ENCODE assay signal across 17 cellular contexts in genomic region chr16:30087181-30087898, GRCh38. TPM values are rescaled to one million over a fixed set of nuclear protein-coding genes. Genes with fewer than 3 reads are reported as not detected.
DNase-seq lines count a peak whose midpoint lies in the region; ATAC-seq and TF ChIP-seq lines count a peak whose summit lies in the region.
"Had no signal": no experiment of that assay in that cellular context is flagged by ENCODE, and none has a peak within 500 bp of the region (broad histone marks: within the 10 kb centered on the region; RNA-seq: fewer than 3 reads in every experiment).

No MANE protein-coding gene starts in this region.

- peaks cover 0 to 50% (median 15%) of the 10 kb centered on the region in 4 donors for H3K4me1 ChIP-seq in tibial nerve
- peaks cover 0 to 14% (median 7%) of the 10 kb centered on the region in 4 donors for H3K4me1 ChIP-seq in Peyer's patch

- no peak for TF ChIP-seq CTCF in tibial nerve (IDR thresholded peaks at IDR 0.05)
- no peak for TF ChIP-seq CTCF in Peyer's patch (IDR thresholded peaks at IDR 0.05)

- TF ChIP-seq EP300 in tibial nerve (IDR thresholded peaks at IDR 0.05), result no peak

- no peaks in the 10 kb centered on the region for H3K27me3 Mint-ChIP-seq in activated CD4-positive, alpha-beta T cell treated with anti-CD3 and anti-CD28 coated beads, Interleukin-2, amount 10 ng/mL, durations not matched to agents 7 days and 5 days
- no peaks in the 10 kb centered on the region for H3K27me3 Mint-ChIP-seq in activated naive CD8-positive, alpha-beta T cell treated with anti-CD3 and anti-CD28 coated beads, Interleukin-2, amount 50 U/mL, for 24 hours
- H3K27me3 Mint-ChIP-seq: type B pancreatic cell had no signal

- H3K9me3 ChIP-seq in tibial nerve, result no peaks in the 10 kb centered on the region
- H3K9me3 ChIP-seq in Peyer's patch, result no peaks in the 10 kb centered on the region
- H3K9me3 ChIP-seq: sigmoid colon had no signal

- no peak overlapping the region for H3K27ac ChIP-seq in tibial nerve
- no peak overlapping the region for H3K27ac ChIP-seq in Peyer's patch
- H3K27ac ChIP-seq: brain microvascular endothelial cell, sigmoid colon had no signal

- H3K27ac Mint-ChIP-seq in activated CD4-positive, alpha-beta T cell treated with anti-CD3 and anti-CD28 coated beads, Interleukin-2, amount 10 ng/mL, durations not matched to agents 7 days and 5 days, result peak overlapping the region; percentile 74
- peak overlapping the region; percentile 35 for H3K27ac Mint-ChIP-seq in activated naive CD8-positive, alpha-beta T cell treated with anti-CD3 and anti-CD28 coated beads, Interleukin-2, amount 50 U/mL, for 24 hours

- H3K36me3 ChIP-seq in tibial nerve (peaks cover 0 to 52% (median 14%) of the 10 kb centered on the region in 3 donors), Peyer's patch (peaks cover 0 to 35% (median 0%) of the 10 kb centered on the region in 3 donors)

- 87 to 91% methylated on average over 11 of the region's 11 CpGs for WGBS in tibial nerve, 2 donors

- POLR2A ChIA-PET in activated CD4-positive, alpha-beta T cell treated with anti-CD3 and anti-CD28 coated beads, Interleukin-2, amount 10 ng/mL, durations not matched to agents 7 days and 5 days (lab: Charles Lee), result no interaction called here

- peaks cover 30% of the 10 kb centered on the region for H3K36me3 Mint-ChIP-seq in activated CD4-positive, alpha-beta T cell treated with anti-CD3 and anti-CD28 coated beads, Interleukin-2, amount 10 ng/mL, durations not matched to agents 7 days and 5 days (ENCODE audit: low read depth)
- H3K36me3 Mint-ChIP-seq in activated naive CD8-positive, alpha-beta T cell treated with anti-CD3 and anti-CD28 coated beads, Interleukin-2, amount 50 U/mL, for 24 hours (ENCODE audit: low read depth), result peaks cover 19% of the 10 kb centered on the region

- H3K9me3 Mint-ChIP-seq in activated CD4-positive, alpha-beta T cell treated with anti-CD3 and anti-CD28 coated beads, Interleukin-2, amount 10 ng/mL, durations not matched to agents 7 days and 5 days, result no peaks in the 10 kb centered on the region
- H3K9me3 Mint-ChIP-seq in activated naive CD8-positive, alpha-beta T cell treated with anti-CD3 and anti-CD28 coated beads, Interleukin-2, amount 50 U/mL, for 24 hours, result no peaks in the 10 kb centered on the region
- H3K9me3 Mint-ChIP-seq: type B pancreatic cell had no signal

- ATAC-seq in activated naive CD8-positive, alpha-beta T cell treated with anti-CD3 and anti-CD28 coated beads, Interleukin-2, amount 50 U/mL, for 24 hours, result no peak
- ATAC-seq in HG02759 (IDR thresholded peaks at IDR 0.05; ENCODE audit: unreplicated experiment), result no peak

- H3K4me3 ChIP-seq in tibial nerve (no peak overlapping the region), Peyer's patch (no peak overlapping the region)
- H3K4me3 ChIP-seq: sigmoid colon had no signal

- CTCF ChIA-PET in activated CD4-positive, alpha-beta T cell treated with anti-CD3 and anti-CD28 coated beads, Interleukin-2, amount 10 ng/mL, durations not matched to agents 7 days and 5 days (lab: Charles Lee), result interaction anchor here (0.6 to 8.0 kb wide), 4 partner anchors 9 to 535 kb away, joined by 3 to 112 read pairs (median 4); partner anchors contain the start of gene PPP4C

- peaks cover 40% of the 10 kb centered on the region for H3K4me1 Mint-ChIP-seq in activated CD4-positive, alpha-beta T cell treated with anti-CD3 and anti-CD28 coated beads, Interleukin-2, amount 10 ng/mL, durations not matched to agents 7 days and 5 days
- peaks cover 24% of the 10 kb centered on the region for H3K4me1 Mint-ChIP-seq in activated naive CD8-positive, alpha-beta T cell treated with anti-CD3 and anti-CD28 coated beads, Interleukin-2, amount 50 U/mL, for 24 hours

- no peak for TF ChIP-seq POLR2A in tibial nerve (IDR thresholded peaks at IDR 0.05)
- no peak for TF ChIP-seq POLR2A in Peyer's patch (IDR thresholded peaks at IDR 0.05)

- no peak overlapping the region for H3K4me3 Mint-ChIP-seq in activated CD4-positive, alpha-beta T cell treated with anti-CD3 and anti-CD28 coated beads, Interleukin-2, amount 10 ng/mL, durations not matched to agents 7 days and 5 days
- no peak overlapping the region for H3K4me3 Mint-ChIP-seq in activated naive CD8-positive, alpha-beta T cell treated with anti-CD3 and anti-CD28 coated beads, Interleukin-2, amount 50 U/mL, for 24 hours

- intact Hi-C loops in posterior vena cava (cut with DNase I), result no loop called here

- DNase-seq in activated CD4-positive, alpha-beta T cell treated with anti-CD3 and anti-CD28 coated beads, Interleukin-2, amount 10 ng/mL, durations not matched to agents 7 days and 5 days, result no peak
- DNase-seq in activated CD4-positive, alpha-beta T cell treated with anti-CD3 and anti-CD28 coated beads, Interleukin-2, amount 50 U/mL, for 48 hours, result no peak
- DNase-seq in MV-4-11 (lab: John Stamatoyannopoulos, UW), result peak; percentile 83
- DNase-seq in activated naive CD8-positive, alpha-beta T cell treated with anti-CD3 and anti-CD28 coated beads, Interleukin-2, amount 50 U/mL, for 24 hours, result no peak
- peak; percentile 71 for DNase-seq in posterior vena cava (ENCODE audit: low spot score)
- DNase-seq in tibial nerve (ENCODE audit: low spot score in 2 of 2), result no peak
- no peak for DNase-seq in Peyer's patch
- DNase-seq: activated CD4-positive, alpha-beta T cell treated with anti-CD3 and anti-CD28 coated beads, Interleukin-2, amount 50 U/mL, for 1 hour; activated gamma-delta T cell treated with Interleukin-2 at 50 U/mL for 16 hours; brain microvascular endothelial cell; COR-L47; NCI-H1092; NCI-H2171; sigmoid colon; stimulated activated CD4-positive, alpha-beta T cell treated with anti-CD3 and anti-CD28 coated beads, Interleukin-4, amount 100 ng/mL, for 24 hours had no signal

- no peaks in the 10 kb centered on the region for H3K27me3 ChIP-seq in tibial nerve
- H3K27me3 ChIP-seq in Peyer's patch, result no peaks in the 10 kb centered on the region
- H3K27me3 ChIP-seq: brain microvascular endothelial cell, sigmoid colon had no signal

RNA-seq across cellular contexts. Expression of gene TBX6, which starts 4.4 kb away (rescaled TPM):
- 1 to 10 TPM; 1.2 to 1.7 TPM for total RNA-seq in activated CD4-positive, alpha-beta T cell treated with anti-CD3 and anti-CD28 coated beads, Interleukin-2, amount 10 ng/mL, durations not matched to agents 7 days and 5 days
- total RNA-seq in posterior vena cava (under 1 TPM; 0.46 to 0.57 TPM), tibial nerve (1 to 10 TPM in 1 of 4 donors, under 1 TPM in 2, not detected in 1; 0.66 to 1.5 (median 0.84) TPM), Peyer's patch (1 to 10 TPM in 3 of 4 donors, under 1 TPM in 1; 0.53 to 3.4 (median 2.2) TPM)

RNA-seq across cellular contexts. Expression of gene YPEL3, which starts 8.7 kb away (rescaled TPM):
- 10 to 100 TPM; 50.7 to 55.4 TPM for total RNA-seq in activated CD4-positive, alpha-beta T cell treated with anti-CD3 and anti-CD28 coated beads, Interleukin-2, amount 10 ng/mL, durations not matched to agents 7 days and 5 days
- total RNA-seq in posterior vena cava (10 to 100 TPM; 26.1 to 31.4 TPM), tibial nerve (100 to 1,000 TPM in 2 of 4 donors, 10 to 100 TPM in 2; 81.9 to 197 (median 122) TPM), Peyer's patch (100 to 1,000 TPM in 2 of 4 donors, 10 to 100 TPM in 2; 85.8 to 144 (median 113) TPM)

RNA-seq across cellular contexts. Expression of gene PPP4C, which starts 11.5 kb away (rescaled TPM):
- 100 to 1,000 TPM; 129 to 136 TPM for total RNA-seq in activated CD4-positive, alpha-beta T cell treated with anti-CD3 and anti-CD28 coated beads, Interleukin-2, amount 10 ng/mL, durations not matched to agents 7 days and 5 days
- total RNA-seq in posterior vena cava (10 to 100 TPM; 40.0 to 46.9 TPM), tibial nerve (10 to 100 TPM; 21.1 to 54.3 (median 34.3) TPM), Peyer's patch (10 to 100 TPM; 43.7 to 79.4 (median 56.6) TPM)

RNA-seq across cellular contexts. Expression of gene ALDOA, which starts 21.8 kb away (rescaled TPM):
- 1,000 to 10,000 TPM; 1,139 to 1,329 TPM for total RNA-seq in activated CD4-positive, alpha-beta T cell treated with anti-CD3 and anti-CD28 coated beads, Interleukin-2, amount 10 ng/mL, durations not matched to agents 7 days and 5 days
- total RNA-seq in posterior vena cava (100 to 1,000 TPM; 937 to 987 TPM), tibial nerve (100 to 1,000 TPM; 474 to 649 (median 487) TPM), Peyer's patch (1,000 to 10,000 TPM in 1 of 4 donors, 100 to 1,000 TPM in 3; 427 to 1,063 (median 887) TPM)

RNA-seq across cellular contexts. Expression of gene GDPD3, which starts 26.0 kb away (rescaled TPM):
- total RNA-seq in activated CD4-positive, alpha-beta T cell treated with anti-CD3 and anti-CD28 coated beads, Interleukin-2, amount 10 ng/mL, durations not matched to agents 7 days and 5 days, result 10 to 100 TPM; 11.8 to 13.2 TPM
- total RNA-seq in posterior vena cava (1 to 10 TPM; 3.7 to 4.0 TPM), tibial nerve (1 to 10 TPM; 2.8 to 5.2 (median 4.6) TPM), Peyer's patch (10 to 100 TPM in 3 of 4 donors, 1 to 10 TPM in 1; 9.1 to 25.6 (median 14.6) TPM)

Comparison
In these comparisons a context has a peak if more than half of its experiments do, and no peak if none do; other contexts are left out.
1. DNase-seq: peak in MV-4-11 (single experiment) and posterior vena cava (single experiment); none in activated CD4-positive, alpha-beta T cell treated with anti-CD3 and anti-CD28 coated beads, Interleukin-2, amount 10 ng/mL, durations not matched to agents 7 days and 5 days (single experiment), activated CD4-positive, alpha-beta T cell treated with anti-CD3 and anti-CD28 coated beads, Interleukin-2, amount 50 U/mL, for 48 hours (0 of 2), activated naive CD8-positive, alpha-beta T cell treated with anti-CD3 and anti-CD28 coated beads, Interleukin-2, amount 50 U/mL, for 24 hours (single experiment), tibial nerve (0 of 2) and Peyer's patch (0 of 3).